Comparison of ENCODE assay signal across 8 cellular contexts in genomic region chr16:88922114-88922825, GRCh38. TPM values are rescaled to one million over a fixed set of nuclear protein-coding genes. Genes with fewer than 3 reads are reported as not detected.
DNase-seq lines count a peak whose midpoint lies in the region; ATAC-seq, FAIRE-seq and TF ChIP-seq lines count a peak whose summit lies in the region.

No MANE protein-coding gene starts in this region.

- DNase-seq in H54 (ENCODE audit: insufficient read length, low spot score) (peak; percentile 91), bronchial epithelial cell (ENCODE audit: low read depth) (peak; percentile 21), left colon (peak; percentile 80), suprapubic skin (ENCODE audit: low spot score in 2 of 2) (peak; percentile 85 to 92), SKM-1 treated with dmso at 0.1 percent for 144 hours (lab: John Stamatoyannopoulos, UW; ENCODE audit: unreplicated experiment) (no peak), NCI-H1092 treated with DMSO at 0.1 percent for 48 hours (lab: John Stamatoyannopoulos, UW) (no peak)

- H3K4me1 ChIP-seq in suprapubic skin = peaks cover 77% of the 10 kb centered on the region

- no peaks in the 10 kb centered on the region for H3K27me3 ChIP-seq in bronchial epithelial cell (ENCODE audit: control insufficient read depth, insufficient read depth, low read length)
- H3K27me3 ChIP-seq in suprapubic skin = peaks cover 16% of the 10 kb centered on the region

- H3K4me3 ChIP-seq in bronchial epithelial cell (ENCODE audit: low read depth, low read length) = no peak overlapping the region
- H3K4me3 ChIP-seq in suprapubic skin = peak overlapping the region; percentile 2

- TF ChIP-seq EP300 in suprapubic skin (IDR thresholded peaks at IDR 0.05) = no peak

- intact Hi-C loops in left colon (cut with DNase I, micrococcal nuclease) = no loop called here

- TF ChIP-seq CTCF in bronchial epithelial cell (IDR thresholded peaks at IDR 0.05; ENCODE audit: insufficient read depth, low read length, severe bottlenecking) (no peak), suprapubic skin (IDR thresholded peaks at IDR 0.05) (no peak)

- H3K9me3 ChIP-seq in suprapubic skin = no peaks in the 10 kb centered on the region

- TF ChIP-seq POLR2A in H54 (IDR thresholded peaks at IDR 0.05; ENCODE audit: low read depth, low read length) (no peak), suprapubic skin (IDR thresholded peaks at IDR 0.05) (no peak)

- WGBS in suprapubic skin = 0% methylated on average over 4 of the region's 26 CpGs

- FAIRE-seq in H54 (lab: Jason Lieb, UNC) = no peak
- no peak for FAIRE-seq in bronchial epithelial cell (lab: Jason Lieb, UNC)

- peak overlapping the region; percentile 25 for H3K27ac ChIP-seq in suprapubic skin

- ATAC-seq in left colon (peak; percentile 67), HG03521 (IDR thresholded peaks at IDR 0.05; ENCODE audit: unreplicated experiment) (no peak), HG02759 (IDR thresholded peaks at IDR 0.05; ENCODE audit: unreplicated experiment) (no peak)

- H3K36me3 ChIP-seq in bronchial epithelial cell (ENCODE audit: control insufficient read depth, insufficient read depth, low read length) (no peaks in the 10 kb centered on the region), suprapubic skin (no peaks in the 10 kb centered on the region)

RNA-seq across cellular contexts. Expression of gene CBFA2T3, which starts 54.7 kb away (rescaled TPM):
- 0.13 and 0.26 TPM in 2 replicates for total RNA-seq in bronchial epithelial cell
- total RNA-seq in left colon = 10 to 100 TPM; 10.5 to 15.7 TPM
- 1 to 10 TPM; 1.5 to 6.6 (median 2.9) TPM for total RNA-seq in suprapubic skin

RNA-seq across cellular contexts. Expression of gene PABPN1L, which starts 55.8 kb away (rescaled TPM):
- not detected in 2 replicates for total RNA-seq in bronchial epithelial cell
- not detected for total RNA-seq in left colon
- not detected for total RNA-seq in suprapubic skin

Comparison
In these comparisons a context has a peak if more than half of its experiments do, and no peak if none do; other contexts are left out.
1. DNase-seq: peak in H54 (single experiment), bronchial epithelial cell (single experiment), left colon (2 of 2) and suprapubic skin (2 of 2); none in SKM-1 treated with dmso at 0.1 percent for 144 hours (single experiment) and NCI-H1092 treated with DMSO at 0.1 percent for 48 hours (single experiment).